1 cellular context compared by ENCODE assay signal in genomic region chr17:57868007-57868774, GRCh38.
A peak's percentile ranks its signal among the peaks of the same experiment; 100 is the strongest.
TF ChIP-seq lines count a peak whose summit lies in the region.

No MANE protein-coding gene starts in this region.

TF ChIP-seq in HEK293, 187 proteins besides CTCF, POLR2A, EP300 and RAD21 (continued from another document):
- TF ChIP-seq ZNF518A (tag by site-specific recombination; conservative IDR thresholded peaks at IDR 0.05; ENCODE audit: low read depth) (no peak), PRDM10 (tag by site-specific recombination; IDR thresholded peaks at IDR 0.05) (peak; percentile 57), ZNF423 (tag by site-specific recombination; IDR thresholded peaks at IDR 0.05) (no peak), YY1 (tag by site-specific recombination; IDR thresholded peaks at IDR 0.05) (no peak), KLF10 (tag by site-specific recombination; IDR thresholded peaks at IDR 0.05) (no peak), ZNF433 (tag by site-specific recombination; IDR thresholded peaks at IDR 0.05; ENCODE audit: low read depth) (no peak), ZNF776 (tag by site-specific recombination; IDR thresholded peaks at IDR 0.05; ENCODE audit: borderline replicate concordance) (no peak), OVOL3 (tag by site-specific recombination; IDR thresholded peaks at IDR 0.05) (no peak), FEZF1 (tag by site-specific recombination; IDR thresholded peaks at IDR 0.05) (no peak), ZNF248 (tag by site-specific recombination; IDR thresholded peaks at IDR 0.05) (no peak), ZNF341 (tag by site-specific recombination; IDR thresholded peaks at IDR 0.05; ENCODE audit: low read depth) (no peak)
